9 cellular contexts compared by ENCODE assay signal in genomic region chr7:149855368-149856305, GRCh38. TPM values are rescaled to one million over a fixed set of nuclear protein-coding genes. Genes with fewer than 3 reads are reported as not detected.
A peak's percentile ranks its signal among the peaks of the same experiment; 100 is the strongest.
DNase-seq lines count a peak whose midpoint lies in the region; ATAC-seq, FAIRE-seq and TF ChIP-seq lines count a peak whose summit lies in the region.
"Had no signal": no experiment of that assay in that cellular context is flagged by ENCODE, and none has a peak within 500 bp of the region (broad histone marks: within the 10 kb centered on the region; RNA-seq: fewer than 3 reads in every experiment).

No MANE protein-coding gene starts in this region.

- H3K4me1 Mint-ChIP-seq in mesothelial cell of epicardium: peaks cover 30% of the 10 kb centered on the region
- H3K4me1 Mint-ChIP-seq: stimulated activated memory B cell treated with anti-CD40 and anti-IgM and Interleukin-4, amounts not matched to agents 10 μg/mL and 1 μg/mL and 100 μg/mL, for 72 hours had no signal

- H3K36me3 ChIP-seq in K562 (ENCODE audit: control insufficient read depth, insufficient read depth, low read length): no peaks in the 10 kb centered on the region

- H3K27me3 ChIP-seq in K562 (ENCODE audit: control insufficient read depth in 2 of 2, insufficient read depth in 2 of 2, low read length in 2 of 2): peaks cover 13 to 32% of the 10 kb centered on the region in 2 experiments; a peak in 4 of 5 replicates

- no TSS peak for BruUV-seq in K562 (replicated peaks; lab: Mats Ljungman, UMichigan)

- no peak overlapping the region for H3K4me3 ChIP-seq in K562

- H3K4me1 ChIP-seq in K562 (replicated peaks in 1 of 2; ENCODE audit: control insufficient read depth in 2 of 2, insufficient read depth in 2 of 2, low read length in 2 of 2): peaks cover 14 to 20% of the 10 kb centered on the region in 2 experiments

- intact Hi-C loops in K562 (cut with micrococcal nuclease): no loop called here

- peak; percentile 71 for FAIRE-seq in K562 (lab: Jason Lieb, UNC)

- POLR2A ChIA-PET in K562 (lab: Yijun Ruan, JAX): interaction anchor here (0.6 to 1.9 kb wide), 3 partner anchors 11 to 15 kb away, joined by 3 to 5 read pairs (median 5); no protein-coding TSS in a partner anchor

- 0 out of 6 replicates have a peak, but pooled peaks of 1 of the 3 experiments have one; percentile 9 for TF ChIP-seq CTCF in K562 (IDR thresholded peaks at IDR 0.05 in 2 of 3, conservative IDR thresholded peaks at IDR 0.05 in 1 of 3; ENCODE audit: insufficient read depth in 2 of 3, low read depth in 1 of 3, low read length in 3 of 3)
- TF ChIP-seq CTCF in mesothelial cell of epicardium (IDR thresholded peaks at IDR 0.05; ENCODE audit: unreplicated experiment): no peak

- no peaks in the 10 kb centered on the region for H3K9me3 Mint-ChIP-seq in mesothelial cell of epicardium
- H3K9me3 Mint-ChIP-seq: stimulated activated memory B cell treated with anti-CD40 and anti-IgM and Interleukin-4, amounts not matched to agents 10 μg/mL and 1 μg/mL and 100 μg/mL, for 72 hours had no signal

- no peak overlapping the region for H3K27ac ChIP-seq in K562 (ENCODE audit: extremely low read depth, low read depth, low read length)

- no peak for TF ChIP-seq EP300 in K562 (IDR thresholded peaks at IDR 0.05; ENCODE audit: low read length)

- peak overlapping the region; percentile 98 for H3K27ac Mint-ChIP-seq in mesothelial cell of epicardium
- H3K27ac Mint-ChIP-seq: stimulated activated memory B cell treated with anti-CD40 and anti-IgM and Interleukin-4, amounts not matched to agents 10 μg/mL and 1 μg/mL and 100 μg/mL, for 72 hours had no signal

- WGBS in K562 (ENCODE audit: insufficient coverage, low coverage, missing lambda C conversion rate): 49% methylated on average over 16 of the region's 16 CpGs

- peak overlapping the region; percentile 66 for H2AFZ ChIP-seq in K562 (ENCODE audit: low read depth, low read length)

- CTCF ChIA-PET in K562 (lab: Yijun Ruan, JAX; ENCODE audit: low intra/inter-chr PET ratio): no interaction called here

- peaks cover 14% of the 10 kb centered on the region for H3K36me3 Mint-ChIP-seq in mesothelial cell of epicardium

- H3K27me3 Mint-ChIP-seq in mesothelial cell of epicardium (ENCODE audit: low read depth): no peaks in the 10 kb centered on the region
- H3K27me3 Mint-ChIP-seq: stimulated activated memory B cell treated with anti-CD40 and anti-IgM and Interleukin-4, amounts not matched to agents 10 μg/mL and 1 μg/mL and 100 μg/mL, for 72 hours had no signal

- H3K9me1 ChIP-seq in K562 (ENCODE audit: control insufficient read depth, insufficient read depth, low read length): no peaks in the 10 kb centered on the region

- in situ Hi-C loops in K562 (cut with MboI): loop anchor here (25.0 kb wide), 1 partner anchor 182 kb away; no protein-coding TSS in a partner anchor

- TF ChIP-seq RAD21 in K562 (CRISPR knock-in tag; conservative IDR thresholded peaks at IDR 0.05 in 1 of 2, IDR thresholded peaks at IDR 0.05 in 1 of 2): no peak

- peaks cover 5% of the 10 kb centered on the region; the same call in 1 of the 2 replicates for H4K20me1 ChIP-seq in K562 (replicated peaks; ENCODE audit: control insufficient read depth, insufficient read depth, low read length)

- H3K9me3 ChIP-seq in K562 (replicated peaks; ENCODE audit: control insufficient read depth, insufficient read depth, low read depth, low read length): no peaks in the 10 kb centered on the region

- H3K79me2 ChIP-seq in K562 (ENCODE audit: control insufficient read depth, insufficient read depth, low read length): no peaks in the 10 kb centered on the region

- peak overlapping the region; percentile 16 for H3K4me3 Mint-ChIP-seq in mesothelial cell of epicardium
- H3K4me3 Mint-ChIP-seq: stimulated activated memory B cell treated with anti-CD40 and anti-IgM and Interleukin-4, amounts not matched to agents 10 μg/mL and 1 μg/mL and 100 μg/mL, for 72 hours had no signal

- peak overlapping the region; percentile 11; the same call in 1 of the 2 replicates for H3K4me2 ChIP-seq in K562 (ENCODE audit: insufficient read depth, low read length)

- peak; percentile 74 for ATAC-seq in K562
- no peak for ATAC-seq in GM18861 (IDR thresholded peaks at IDR 0.05; ENCODE audit: unreplicated experiment)
- ATAC-seq: stimulated activated memory B cell treated with anti-CD40 and anti-IgM and Interleukin-4, amounts not matched to agents 10 μg/mL and 1 μg/mL and 100 μg/mL, for 72 hours had no signal

- TF ChIP-seq POLR2A in K562 (conservative IDR thresholded peaks at IDR 0.05): no peak

- peak; percentile 84 for DNase-seq in DMS 273 (lab: John Stamatoyannopoulos, UW; ENCODE audit: unreplicated experiment)
- DNase-seq in Kasumi-1 (lab: John Stamatoyannopoulos, UW): peak; percentile 48 to 68
- peak; percentile 68 to 81 (median 76) for DNase-seq in K562 (ENCODE audit: extremely low read depth in 1 of 4, low spot score in 3 of 4)
- peak in 1 of 2 experiments; percentile 44 for DNase-seq in mesothelial cell of epicardium (ENCODE audit: low spot score in 2 of 2, unreplicated experiment in 2 of 2)
- no peak for DNase-seq in GF-D8 (lab: John Stamatoyannopoulos, UW)
- no peak for DNase-seq in central memory CD4-positive, alpha-beta T cell
- DNase-seq in amygdala (lab: John Stamatoyannopoulos, UW): no peak

- peak overlapping the region in 1 of 2 experiments; percentile 75; a peak in 1 of 4 replicates for H3K9ac ChIP-seq in K562 (ENCODE audit: insufficient read depth in 1 of 2, low read depth in 2 of 2, low read length in 2 of 2)

TF ChIP-seq in K562, 482 proteins besides CTCF, POLR2A, EP300 and RAD21 (continues in another document):
- TF ChIP-seq TAF1 (IDR thresholded peaks at IDR 0.05; ENCODE audit: control insufficient read depth, extremely low read depth, insufficient read depth, low read length, severe bottlenecking): no peak
- TF ChIP-seq HBP1 (CRISPR knock-in tag; IDR thresholded peaks at IDR 0.05): no peak
- peak; percentile 78 for TF ChIP-seq NFIC (IDR thresholded peaks at IDR 0.05)
- no peak for TF ChIP-seq C11orf30 (IDR thresholded peaks at IDR 0.05; ENCODE audit: low read depth)
- peak; percentile 41; the same call in 1 of the 2 replicates for TF ChIP-seq ZBTB1 (CRISPR knock-in tag; IDR thresholded peaks at IDR 0.05; ENCODE audit: borderline replicate concordance, low read depth)
- peak; percentile 79 for TF ChIP-seq EGR1 (conservative IDR thresholded peaks at IDR 0.05)
- TF ChIP-seq DMBX1 (CRISPR knock-in tag; IDR thresholded peaks at IDR 0.05; ENCODE audit: borderline replicate concordance): no peak
- TF ChIP-seq EHMT2 (IDR thresholded peaks at IDR 0.05): no peak
- 0 out of 2 replicates have a peak, but pooled peaks have one; percentile 11 for TF ChIP-seq GABPB1 (CRISPR knock-in tag; IDR thresholded peaks at IDR 0.05)

RNA-seq across cellular contexts. Expression of gene ZNF862, which starts 17.5 kb away (rescaled TPM):
- 9.2 and 11.5 TPM in 2 replicates for total RNA-seq in K562 (2011; cell fraction: chromatin; rRNA removed; ENCODE audit: low replicate concordance)
- total RNA-seq in K562 (2011; cell fraction: nucleolus; rRNA removed): 5.3 and 7.7 TPM in 2 replicates
- total RNA-seq in K562 (2011; cell fraction: nucleoplasm; rRNA removed): 6.3 and 11.7 TPM in 2 replicates
- total RNA-seq in K562 (2014; rRNA removed) (1.8 and 3.1 TPM in 2 replicates), K562 (2014; rRNA removed; fragmentation: Illumina TruSeq; extraction: Trizol) (2.2 and 2.5 TPM in 2 replicates), K562 (2015; rRNA removed; fragmentation: Illumina TruSeq; extraction: Trizol) (3.4 and 3.9 TPM in 2 replicates), K562 (2021) (1.8 and 3.2 TPM in 2 replicates), mesothelial cell of epicardium (27.4 to 31.6 TPM (median 27.7 TPM) in 3 replicates)
- polyA plus RNA-seq in K562 (2011; rRNA removed) (3.6 and 9.5 TPM in 2 replicates), K562 (2014; fragmentation: Illumina TruSeq; extraction: Trizol) (1.8 TPM in 2 replicates), K562 (2014; fragmentation: Nextera tagmentation; extraction: Ambion mirVana) (1 to 10 TPM; 1.1 to 1.5 TPM), K562 (2014; rRNA removed) (2.4 and 2.6 TPM in 2 replicates)
- 1.7 and 5.3 TPM in 2 replicates for polyA plus RNA-seq in K562 (2011; cell fraction: cytosol; rRNA removed)
- polyA plus RNA-seq in K562 (2011; cell fraction: nucleus; rRNA removed): 21.4 and 31.5 TPM in 2 replicates
- polyA plus RNA-seq in K562 (2012): 1.7 and 8.3 TPM in 2 replicates
- 1.8 and 7.0 TPM in 2 replicates for polyA minus RNA-seq in K562 (2011; rRNA and poly(A)+ RNA removed)
- 2.5 and 2.8 TPM in 2 replicates for polyA minus RNA-seq in K562 (2011; cell fraction: cytosol; rRNA and poly(A)+ RNA removed)
- polyA minus RNA-seq in K562 (2011; cell fraction: nucleus; rRNA and poly(A)+ RNA removed): 8.2 and 30.1 TPM in 2 replicates

RNA-seq across cellular contexts. Expression of gene ATP6V0E2, which starts 18.1 kb away (rescaled TPM):
- 4.1 and 8.3 TPM in 2 replicates for total RNA-seq in K562 (2011; cell fraction: chromatin; rRNA removed; ENCODE audit: low replicate concordance)
- 11.3 and 12.5 TPM in 2 replicates for total RNA-seq in K562 (2011; cell fraction: nucleolus; rRNA removed)
- total RNA-seq in K562 (2011; cell fraction: nucleoplasm; rRNA removed): 10.7 and 14.9 TPM in 2 replicates
- total RNA-seq in K562 (2014; rRNA removed) (15.2 and 20.7 TPM in 2 replicates), K562 (2014; rRNA removed; fragmentation: Illumina TruSeq; extraction: Trizol) (4.0 and 4.7 TPM in 2 replicates), K562 (2015; rRNA removed; fragmentation: Illumina TruSeq; extraction: Trizol) (11.8 and 13.3 TPM in 2 replicates), K562 (2021) (17.8 and 18.5 TPM in 2 replicates), mesothelial cell of epicardium (27.1 to 30.0 TPM (median 28.3 TPM) in 3 replicates)
- polyA plus RNA-seq in K562 (2011; rRNA removed) (7.1 and 16.0 TPM in 2 replicates), K562 (2014; fragmentation: Illumina TruSeq; extraction: Trizol) (12.8 and 17.0 TPM in 2 replicates), K562 (2014; fragmentation: Nextera tagmentation; extraction: Ambion mirVana) (under 1 TPM; 0.55 to 0.63 TPM), K562 (2014; rRNA removed) (10.9 and 14.4 TPM in 2 replicates)
- polyA plus RNA-seq in K562 (2011; cell fraction: cytosol; rRNA removed): 33.4 and 58.2 TPM in 2 replicates
- polyA plus RNA-seq in K562 (2011; cell fraction: nucleus; rRNA removed): 12.9 and 16.7 TPM in 2 replicates
- polyA plus RNA-seq in K562 (2012): 19.5 and 22.0 TPM in 2 replicates
- 4.0 and 5.8 TPM in 2 replicates for polyA minus RNA-seq in K562 (2011; rRNA and poly(A)+ RNA removed)
- polyA minus RNA-seq in K562 (2011; cell fraction: cytosol; rRNA and poly(A)+ RNA removed): 11.0 and 19.7 TPM in 2 replicates
- 2.6 and 8.4 TPM in 2 replicates for polyA minus RNA-seq in K562 (2011; cell fraction: nucleus; rRNA and poly(A)+ RNA removed)

Comparison
In these comparisons a context has a peak if more than half of its experiments do, and no peak if none do; other contexts are left out.
1. DNase-seq: peak in DMS 273 (single experiment), Kasumi-1 (2 of 2) and K562 (4 of 4); none in GF-D8 (single experiment), central memory CD4-positive, alpha-beta T cell (single experiment) and amygdala (0 of 56).